7 cellular contexts compared by ENCODE assay signal in the genomic region with DNA sequence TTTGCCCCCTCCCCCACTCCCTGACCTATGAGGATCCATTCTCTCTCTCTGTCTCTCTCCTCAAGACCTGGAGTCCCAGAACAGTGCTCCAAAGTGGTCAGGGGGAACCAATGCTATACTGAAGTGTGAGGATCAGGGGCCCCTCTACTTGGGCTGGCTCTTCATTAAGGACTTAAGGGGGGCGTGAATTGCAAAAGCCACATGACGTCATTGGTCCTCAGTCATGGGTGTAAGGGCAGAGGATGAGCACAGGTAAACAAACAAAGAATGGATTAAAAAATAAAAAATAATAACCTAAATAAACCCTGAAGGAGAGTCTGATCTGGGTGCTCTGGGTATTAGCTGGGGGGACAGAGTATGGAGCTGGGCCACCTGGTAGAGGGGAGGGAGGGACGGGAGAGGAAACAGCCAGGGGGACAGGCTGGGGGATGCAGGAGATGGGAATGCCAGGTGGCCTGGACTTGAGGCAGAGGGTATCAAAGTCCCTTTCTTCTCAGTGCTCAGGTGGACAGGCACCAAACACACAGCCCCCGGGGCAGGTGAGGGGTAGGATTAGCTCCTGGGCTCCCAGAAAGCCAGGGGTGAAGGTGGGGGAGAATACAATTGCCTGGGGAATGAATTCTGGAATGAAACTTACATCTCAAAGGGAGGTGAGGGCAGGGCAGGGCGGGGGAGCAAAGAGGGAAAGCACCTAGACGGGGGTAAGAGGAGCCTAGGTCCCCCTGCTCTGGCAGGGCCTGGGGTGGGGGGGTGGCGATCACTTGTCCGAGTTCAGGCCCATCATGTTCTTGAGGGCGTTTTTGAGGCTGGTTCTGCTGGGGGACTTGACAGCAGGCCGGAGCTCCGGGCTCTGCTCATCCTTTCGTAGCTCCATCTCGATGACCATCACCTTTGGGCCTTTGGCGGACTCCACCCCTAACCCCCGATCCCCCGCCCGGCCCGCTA. TPM values are rescaled to one million over a fixed set of nuclear protein-coding genes. Genes with fewer than 3 reads are reported as not detected.
A peak's percentile ranks its signal among the peaks of the same experiment; 100 is the strongest.
DNase-seq lines count a peak whose midpoint lies in the region; ATAC-seq and TF ChIP-seq lines count a peak whose summit lies in the region.

No MANE protein-coding gene starts in this region.

- peaks cover 52% of the 10 kb centered on the region for H3K4me1 Mint-ChIP-seq in activated T-helper 1 cell treated with anti-CD3 and anti-CD28 coated beads, Interleukin-12 subunit alpha, Interleukin-12 subunit beta, Interleukin-2, Interleukin-4 antibody, amounts not matched to agents 30 ng/mL and 10 ng/mL and 1 ng/mL, durations not matched to agents 14 hours and 24 hours and 36 hours (ENCODE audit: low read depth)
- peaks cover 54% of the 10 kb centered on the region for H3K4me1 Mint-ChIP-seq in stimulated activated memory B cell treated with anti-CD40 and anti-IgM and Interleukin-4, amounts not matched to agents 10 μg/mL and 1 μg/mL and 100 μg/mL, for 72 hours
- H3K4me1 Mint-ChIP-seq in Calu3 (ENCODE audit: low read depth, unreplicated experiment) = peaks cover 22% of the 10 kb centered on the region

- POLR2A ChIA-PET in HEK293 (lab: Yijun Ruan, JAX) = interaction anchor here (0.6 to 2.7 kb wide), 3 partner anchors 9 to 235 kb away, joined by 4 to 11 read pairs (median 6); a partner anchor contains a TSS

- H3K27ac Mint-ChIP-seq in activated T-helper 1 cell treated with anti-CD3 and anti-CD28 coated beads, Interleukin-12 subunit alpha, Interleukin-12 subunit beta, Interleukin-2, Interleukin-4 antibody, amounts not matched to agents 30 ng/mL and 10 ng/mL and 1 ng/mL, durations not matched to agents 14 hours and 24 hours and 36 hours = peak overlapping the region; percentile 94
- peak overlapping the region; percentile 95 for H3K27ac Mint-ChIP-seq in stimulated activated memory B cell treated with anti-CD40 and anti-IgM and Interleukin-4, amounts not matched to agents 10 μg/mL and 1 μg/mL and 100 μg/mL, for 72 hours
- no peak overlapping the region for H3K27ac Mint-ChIP-seq in Calu3 (ENCODE audit: unreplicated experiment)

- H3K36me3 ChIP-seq in HEK293 (ENCODE audit: control insufficient read depth in 2 of 2, insufficient read depth in 1 of 2, low read length in 2 of 2) = no peaks in the 10 kb centered on the region

- H3K9me3 ChIP-seq in HEK293 (ENCODE audit: control insufficient read depth, insufficient read depth, low read depth, low read length) = no peaks in the 10 kb centered on the region

- peaks cover 6% of the 10 kb centered on the region for H3K4me1 ChIP-seq in HEK293 (ENCODE audit: control insufficient read depth, insufficient read depth, low read length)

- TF ChIP-seq CTCF in HEK293 (tag by site-specific recombination; IDR thresholded peaks at IDR 0.05) (no peak), Calu3 (IDR thresholded peaks at IDR 0.05; ENCODE audit: unreplicated experiment) (no peak)

- H3K27ac ChIP-seq in HEK293 (ENCODE audit: extremely low read depth, low read depth, low read length) = no peak overlapping the region

- CTCF ChIA-PET in HEK293 (lab: Yijun Ruan, JAX) = interaction anchor here (0.6 to 1.8 kb wide), 7 partner anchors 15 to 113 kb away, joined by 3 to 9 read pairs (median 4); a partner anchor contains a TSS
- CTCF ChIA-PET in Calu3 (lab: Charles Lee) = no interaction called here

- intact Hi-C loops in activated T-helper 1 cell treated with anti-CD3 and anti-CD28 coated beads, Interleukin-12 subunit alpha, Interleukin-12 subunit beta, Interleukin-2, Interleukin-4 antibody, amounts not matched to agents 30 ng/mL and 10 ng/mL and 1 ng/mL, durations not matched to agents 14 hours and 24 hours and 36 hours (cut with micrococcal nuclease) = no loop called here
- intact Hi-C loops in Calu3 (cut with micrococcal nuclease; ENCODE audit: unreplicated experiment) = no loop called here

- no peak for DNase-seq in activated T-helper 1 cell treated with anti-CD3 and anti-CD28 coated beads, Interleukin-12 subunit alpha, Interleukin-12 subunit beta, Interleukin-2, Interleukin-4 antibody, amounts not matched to agents 30 ng/mL and 10 ng/mL and 1 ng/mL, durations not matched to agents 14 hours and 24 hours and 36 hours (ENCODE audit: low spot score)
- no peak for DNase-seq in Calu3

- H3K27me3 Mint-ChIP-seq in activated T-helper 1 cell treated with anti-CD3 and anti-CD28 coated beads, Interleukin-12 subunit alpha, Interleukin-12 subunit beta, Interleukin-2, Interleukin-4 antibody, amounts not matched to agents 30 ng/mL and 10 ng/mL and 1 ng/mL, durations not matched to agents 14 hours and 24 hours and 36 hours (ENCODE audit: insufficient read depth) = no peaks in the 10 kb centered on the region
- H3K27me3 Mint-ChIP-seq in stimulated activated memory B cell treated with anti-CD40 and anti-IgM and Interleukin-4, amounts not matched to agents 10 μg/mL and 1 μg/mL and 100 μg/mL, for 72 hours = no peaks in the 10 kb centered on the region
- H3K27me3 Mint-ChIP-seq in Calu3 (ENCODE audit: unreplicated experiment) = no peaks in the 10 kb centered on the region

- BruUV-seq in Calu3 (replicated peaks; lab: Mats Ljungman, UMichigan) = no TSS peak

- peak overlapping the region; percentile 99 for H3K4me3 Mint-ChIP-seq in activated T-helper 1 cell treated with anti-CD3 and anti-CD28 coated beads, Interleukin-12 subunit alpha, Interleukin-12 subunit beta, Interleukin-2, Interleukin-4 antibody, amounts not matched to agents 30 ng/mL and 10 ng/mL and 1 ng/mL, durations not matched to agents 14 hours and 24 hours and 36 hours
- peak overlapping the region; percentile 99 for H3K4me3 Mint-ChIP-seq in stimulated activated memory B cell treated with anti-CD40 and anti-IgM and Interleukin-4, amounts not matched to agents 10 μg/mL and 1 μg/mL and 100 μg/mL, for 72 hours
- H3K4me3 Mint-ChIP-seq in Calu3 (ENCODE audit: low read depth, unreplicated experiment) = no peak overlapping the region

- ATAC-seq in stimulated activated memory B cell treated with anti-CD40 and anti-IgM and Interleukin-4, amounts not matched to agents 10 μg/mL and 1 μg/mL and 100 μg/mL, for 72 hours = no peak
- ATAC-seq in HG02798 (IDR thresholded peaks at IDR 0.05; ENCODE audit: poor library complexity, unreplicated experiment) (no peak), GM18858 (IDR thresholded peaks at IDR 0.05; ENCODE audit: unreplicated experiment) (no peak)

- H3K9me3 Mint-ChIP-seq in activated T-helper 1 cell treated with anti-CD3 and anti-CD28 coated beads, Interleukin-12 subunit alpha, Interleukin-12 subunit beta, Interleukin-2, Interleukin-4 antibody, amounts not matched to agents 30 ng/mL and 10 ng/mL and 1 ng/mL, durations not matched to agents 14 hours and 24 hours and 36 hours = no peaks in the 10 kb centered on the region
- no peaks in the 10 kb centered on the region for H3K9me3 Mint-ChIP-seq in stimulated activated memory B cell treated with anti-CD40 and anti-IgM and Interleukin-4, amounts not matched to agents 10 μg/mL and 1 μg/mL and 100 μg/mL, for 72 hours
- no peaks in the 10 kb centered on the region for H3K9me3 Mint-ChIP-seq in Calu3 (ENCODE audit: low read depth, unreplicated experiment)

- H3K4me3 ChIP-seq in HEK293 (ENCODE audit: low read depth, low read length) = peak overlapping the region; percentile 54
- peak overlapping the region; percentile 96 for H3K4me3 ChIP-seq in iPS-11a (ENCODE audit: low read depth, low read length)

- peaks cover 3% of the 10 kb centered on the region for H3K36me3 Mint-ChIP-seq in activated T-helper 1 cell treated with anti-CD3 and anti-CD28 coated beads, Interleukin-12 subunit alpha, Interleukin-12 subunit beta, Interleukin-2, Interleukin-4 antibody, amounts not matched to agents 30 ng/mL and 10 ng/mL and 1 ng/mL, durations not matched to agents 14 hours and 24 hours and 36 hours (ENCODE audit: low read depth)
- no peaks in the 10 kb centered on the region for H3K36me3 Mint-ChIP-seq in stimulated activated memory B cell treated with anti-CD40 and anti-IgM and Interleukin-4, amounts not matched to agents 10 μg/mL and 1 μg/mL and 100 μg/mL, for 72 hours
- no peaks in the 10 kb centered on the region for H3K36me3 Mint-ChIP-seq in Calu3 (ENCODE audit: insufficient read depth, unreplicated experiment)

TF ChIP-seq in HEK293, 187 proteins besides CTCF, POLR2A, EP300 and RAD21 (continues in another document):
- TF ChIP-seq, protein P1, sequence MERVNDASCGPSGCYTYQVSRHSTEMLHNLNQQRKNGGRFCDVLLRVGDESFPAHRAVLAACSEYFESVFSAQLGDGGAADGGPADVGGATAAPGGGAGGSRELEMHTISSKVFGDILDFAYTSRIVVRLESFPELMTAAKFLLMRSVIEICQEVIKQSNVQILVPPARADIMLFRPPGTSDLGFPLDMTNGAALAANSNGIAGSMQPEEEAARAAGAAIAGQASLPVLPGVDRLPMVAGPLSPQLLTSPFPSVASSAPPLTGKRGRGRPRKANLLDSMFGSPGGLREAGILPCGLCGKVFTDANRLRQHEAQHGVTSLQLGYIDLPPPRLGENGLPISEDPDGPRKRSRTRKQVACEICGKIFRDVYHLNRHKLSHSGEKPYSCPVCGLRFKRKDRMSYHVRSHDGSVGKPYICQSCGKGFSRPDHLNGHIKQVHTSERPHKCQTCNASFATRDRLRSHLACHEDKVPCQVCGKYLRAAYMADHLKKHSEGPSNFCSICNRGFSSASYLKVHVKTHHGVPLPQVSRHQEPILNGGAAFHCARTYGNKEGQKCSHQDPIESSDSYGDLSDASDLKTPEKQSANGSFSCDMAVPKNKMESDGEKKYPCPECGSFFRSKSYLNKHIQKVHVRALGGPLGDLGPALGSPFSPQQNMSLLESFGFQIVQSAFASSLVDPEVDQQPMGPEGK (tag by site-specific recombination; IDR thresholded peaks at IDR 0.05) = 0 out of 2 replicates have a peak, but pooled peaks have one; percentile 19

RNA-seq across cellular contexts. Expression of a gene that starts 4.6 kb away (rescaled TPM):
- total RNA-seq in activated T-helper 1 cell treated with anti-CD3 and anti-CD28 coated beads, Interleukin-12 subunit alpha, Interleukin-12 subunit beta, Interleukin-2, Interleukin-4 antibody, amounts not matched to agents 30 ng/mL and 10 ng/mL and 1 ng/mL, durations not matched to agents 14 hours and 24 hours and 36 hours = 3.0 and 4.0 TPM in 2 replicates
- total RNA-seq in Calu3 (2022) = 0.37 and 0.47 TPM in 2 replicates

RNA-seq across cellular contexts. Expression of a gene that starts 9.0 kb away (rescaled TPM):
- total RNA-seq in activated T-helper 1 cell treated with anti-CD3 and anti-CD28 coated beads, Interleukin-12 subunit alpha, Interleukin-12 subunit beta, Interleukin-2, Interleukin-4 antibody, amounts not matched to agents 30 ng/mL and 10 ng/mL and 1 ng/mL, durations not matched to agents 14 hours and 24 hours and 36 hours = 157 and 162 TPM in 2 replicates
- 242 and 245 TPM in 2 replicates for total RNA-seq in Calu3 (2022)

RNA-seq across cellular contexts. Expression of a gene that starts 46.7 kb away (rescaled TPM):
- total RNA-seq in activated T-helper 1 cell treated with anti-CD3 and anti-CD28 coated beads, Interleukin-12 subunit alpha, Interleukin-12 subunit beta, Interleukin-2, Interleukin-4 antibody, amounts not matched to agents 30 ng/mL and 10 ng/mL and 1 ng/mL, durations not matched to agents 14 hours and 24 hours and 36 hours = 0.20 TPM in 1 of 2 replicates, not detected in the other
- total RNA-seq in Calu3 (2022) = not detected in 2 replicates
